8 cellular contexts compared by ENCODE assay signal in genomic region chr16:528111-529011, GRCh38. TPM values are rescaled to one million over a fixed set of nuclear protein-coding genes. Genes with fewer than 3 reads are reported as not detected.
DNase-seq lines count a peak whose midpoint lies in the region; TF ChIP-seq lines count a peak whose summit lies in the region.

No MANE protein-coding gene starts in this region.

- WGBS in esophagus, 2 donors: 1 to 3% methylated on average over 44 to 55 of the region's 55 CpGs

- H3K9me3 Mint-ChIP-seq in activated CD4-positive, alpha-beta T cell treated with anti-CD3 and anti-CD28 coated beads, Interleukin-2, amount 10 ng/mL, durations not matched to agents 7 days and 5 days: no peaks in the 10 kb centered on the region

- H3K27me3 Mint-ChIP-seq in activated CD4-positive, alpha-beta T cell treated with anti-CD3 and anti-CD28 coated beads, Interleukin-2, amount 10 ng/mL, durations not matched to agents 7 days and 5 days: no peaks in the 10 kb centered on the region

- peak; percentile 40 for TF ChIP-seq POLR2A in GM19099 (IDR thresholded peaks at IDR 0.05; ENCODE audit: extremely low read depth, insufficient read length, low read depth)

- H3K4me3 ChIP-seq in Jurkat, Clone E6-1 (ENCODE audit: low read length): peak overlapping the region; percentile 67
- H3K4me3 ChIP-seq in esophagus (ENCODE audit: low read depth in 1 of 2, low read length in 2 of 2): peak overlapping the region; percentile 75 to 84
- peak overlapping the region; percentile 64 for H3K4me3 ChIP-seq in neuron (ENCODE audit: low read length)

- DNase-seq in AG08396 (ENCODE audit: low spot score) (peak; percentile 54), ecto neural progenitor cell (ENCODE audit: low spot score) (no peak), DMS153 treated with DMSO at 0.1 percent for 48 hours (lab: John Stamatoyannopoulos, UW; ENCODE audit: unreplicated experiment) (no peak)
- no peak for DNase-seq in Jurkat, Clone E6-1 (ENCODE audit: low read depth, low spot score)
- peak; percentile 28 for DNase-seq in activated CD4-positive, alpha-beta T cell treated with anti-CD3 and anti-CD28 coated beads, Interleukin-2, amount 10 ng/mL, durations not matched to agents 7 days and 5 days

- H3K4me1 Mint-ChIP-seq in activated CD4-positive, alpha-beta T cell treated with anti-CD3 and anti-CD28 coated beads, Interleukin-2, amount 10 ng/mL, durations not matched to agents 7 days and 5 days: peaks cover 40% of the 10 kb centered on the region

- peak overlapping the region; percentile 96 to 99 for H3K27ac ChIP-seq in esophagus (ENCODE audit: low read depth in 2 of 2, low read length in 1 of 2)

- H3K27me3 ChIP-seq in esophagus (ENCODE audit: control insufficient read depth in 1 of 2, insufficient read depth in 2 of 2, low read length in 2 of 2) (no peaks in the 10 kb centered on the region), neuron (ENCODE audit: insufficient read depth, low read length) (no peaks in the 10 kb centered on the region)

- H3K36me3 Mint-ChIP-seq in activated CD4-positive, alpha-beta T cell treated with anti-CD3 and anti-CD28 coated beads, Interleukin-2, amount 10 ng/mL, durations not matched to agents 7 days and 5 days (ENCODE audit: low read depth): peaks cover 7% of the 10 kb centered on the region

- no peak overlapping the region for H2AFZ ChIP-seq in neuron (ENCODE audit: low read depth, low read length)

- CTCF ChIA-PET in activated CD4-positive, alpha-beta T cell treated with anti-CD3 and anti-CD28 coated beads, Interleukin-2, amount 10 ng/mL, durations not matched to agents 7 days and 5 days (lab: Charles Lee): interaction anchor here (0.9 kb wide), 1 partner anchor 34 kb away, joined by 3 read pairs; no protein-coding TSS in a partner anchor

- POLR2A ChIA-PET in activated CD4-positive, alpha-beta T cell treated with anti-CD3 and anti-CD28 coated beads, Interleukin-2, amount 10 ng/mL, durations not matched to agents 7 days and 5 days (lab: Charles Lee): interaction anchor here (0.6 kb wide), 1 partner anchor 195 kb away, joined by 5 read pairs; no protein-coding TSS in a partner anchor

- H3K9me3 ChIP-seq in esophagus (ENCODE audit: control insufficient read depth in 2 of 2, insufficient read depth in 1 of 2, low read depth in 1 of 2, low read length in 1 of 2) (no peaks in the 10 kb centered on the region), neuron (ENCODE audit: low read length) (no peaks in the 10 kb centered on the region)

- peak overlapping the region; percentile 92 for H3K27ac Mint-ChIP-seq in activated CD4-positive, alpha-beta T cell treated with anti-CD3 and anti-CD28 coated beads, Interleukin-2, amount 10 ng/mL, durations not matched to agents 7 days and 5 days

- H3K36me3 ChIP-seq in esophagus (ENCODE audit: control insufficient read depth in 2 of 2, insufficient read depth in 2 of 2, low read length in 1 of 2) (peaks cover 0 to 2% of the 10 kb centered on the region in 2 donors), neuron (ENCODE audit: insufficient read depth, low read length) (peaks cover under 1% of the 10 kb centered on the region)

- peak overlapping the region; percentile 91 for H3K4me3 Mint-ChIP-seq in activated CD4-positive, alpha-beta T cell treated with anti-CD3 and anti-CD28 coated beads, Interleukin-2, amount 10 ng/mL, durations not matched to agents 7 days and 5 days

- H3K4me1 ChIP-seq in esophagus (ENCODE audit: control insufficient read depth in 2 of 2, insufficient read depth in 2 of 2, low read length in 1 of 2): peaks cover 21 to 45% of the 10 kb centered on the region in 2 donors
- H3K4me1 ChIP-seq in neuron (ENCODE audit: insufficient read depth, low read length): peaks cover 25% of the 10 kb centered on the region

RNA-seq across cellular contexts. Expression of gene CAPN15, which starts 0.8 kb away (rescaled TPM):
- polyA plus RNA-seq in Jurkat, Clone E6-1 (2012; ENCODE audit: insufficient read depth, insufficient read length): 57.8 TPM
- 10 to 100 TPM; 59.1 to 72.1 TPM for total RNA-seq in activated CD4-positive, alpha-beta T cell treated with anti-CD3 and anti-CD28 coated beads, Interleukin-2, amount 10 ng/mL, durations not matched to agents 7 days and 5 days
- polyA plus RNA-seq in esophagus: 10 to 100 TPM; 28.4 to 47.6 TPM

RNA-seq across cellular contexts. Expression of gene PRR35, which starts 31.8 kb away (rescaled TPM):
- not detected for polyA plus RNA-seq in Jurkat, Clone E6-1 (2012; ENCODE audit: insufficient read depth, insufficient read length)
- total RNA-seq in activated CD4-positive, alpha-beta T cell treated with anti-CD3 and anti-CD28 coated beads, Interleukin-2, amount 10 ng/mL, durations not matched to agents 7 days and 5 days: not detected
- under 1 TPM; 0.01 to 0.24 TPM for polyA plus RNA-seq in esophagus

RNA-seq across cellular contexts. Expression of gene NHLRC4, which starts 38.4 kb away (rescaled TPM):
- not detected for polyA plus RNA-seq in Jurkat, Clone E6-1 (2012; ENCODE audit: insufficient read depth, insufficient read length)
- 1 to 10 TPM; 1.9 to 2.7 TPM for total RNA-seq in activated CD4-positive, alpha-beta T cell treated with anti-CD3 and anti-CD28 coated beads, Interleukin-2, amount 10 ng/mL, durations not matched to agents 7 days and 5 days
- under 1 TPM; 0.11 to 0.16 TPM for polyA plus RNA-seq in esophagus

RNA-seq across cellular contexts. Expression of gene PIGQ, which starts 41.4 kb away (rescaled TPM):
- polyA plus RNA-seq in Jurkat, Clone E6-1 (2012; ENCODE audit: insufficient read depth, insufficient read length): 28.1 TPM
- total RNA-seq in activated CD4-positive, alpha-beta T cell treated with anti-CD3 and anti-CD28 coated beads, Interleukin-2, amount 10 ng/mL, durations not matched to agents 7 days and 5 days: 10 to 100 TPM; 44.5 to 46.1 TPM
- polyA plus RNA-seq in esophagus: 10 to 100 TPM; 22.8 to 40.1 TPM

Comparison
In these comparisons a context has a peak if more than half of its experiments do, and no peak if none do; other contexts are left out.
1. DNase-seq: peak in AG08396 (single experiment) and activated CD4-positive, alpha-beta T cell treated with anti-CD3 and anti-CD28 coated beads, Interleukin-2, amount 10 ng/mL, durations not matched to agents 7 days and 5 days (single experiment); none in Jurkat, Clone E6-1 (single experiment), ecto neural progenitor cell (single experiment) and DMS153 treated with DMSO at 0.1 percent for 48 hours (single experiment).
2. Peak in every context shown above with its lines, with median percentiles within 50 percentile points of each other: H3K4me3 ChIP-seq.